ENCODE assay signal across 24 cellular contexts in the genomic region with DNA sequence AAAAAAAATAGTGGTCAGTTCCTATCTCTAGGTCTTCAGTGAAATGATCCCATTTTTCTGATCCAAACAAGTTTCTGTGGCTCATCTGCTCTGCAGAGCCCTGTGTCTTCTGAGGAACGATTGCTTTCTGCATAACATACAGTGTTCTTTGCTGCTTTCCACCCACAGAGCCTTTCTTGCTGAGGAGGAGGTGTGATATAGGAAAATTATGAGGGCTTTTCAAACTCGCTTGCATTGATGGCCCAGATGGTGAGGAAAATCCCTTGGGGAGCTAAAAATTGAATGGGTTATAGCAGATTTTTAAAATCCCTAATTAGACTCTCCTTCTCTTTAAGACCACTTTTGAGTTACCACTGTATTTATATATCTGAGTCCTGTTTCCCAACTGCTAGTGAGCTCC.
"Had no signal": no experiment of that assay in that cellular context is flagged by ENCODE, and none has a peak within 500 bp of the region (broad histone marks: within the 10 kb centered on the region; RNA-seq: fewer than 3 reads in every experiment).

No MANE protein-coding gene starts in this region.

- H3K27me3 Mint-ChIP-seq: naive B cell; progenitor cell of endocrine pancreas; stimulated activated naive CD8-positive, alpha-beta T cell treated with anti-CD3 and anti-CD28 coated beads, Interleukin-15, Interleukin-2, amounts not matched to agents 100 ng/mL and 50 ng/mL, for 24 hours had no signal

- H3K27ac Mint-ChIP-seq: mesothelial cell of epicardium; natural killer cell; nephron progenitor cell; neural progenitor cell; progenitor cell of endocrine pancreas; stimulated activated naive CD8-positive, alpha-beta T cell treated with anti-CD3 and anti-CD28 coated beads, Interleukin-15, Interleukin-2, amounts not matched to agents 100 ng/mL and 50 ng/mL, for 24 hours; type B pancreatic cell had no signal

- H3K36me3 Mint-ChIP-seq: natural killer cell had no signal

- ATAC-seq: left colon, left lung, lower lobe of right lung, natural killer cell, right cardiac atrium, sciatic nerve had no signal

- DNase-seq: kidney; left colon; left lung; lower lobe of right lung; mammary epithelial cell; mesendoderm; naive B cell; natural killer cell; nephron progenitor cell; ovary; retina; right cardiac atrium; stimulated activated CD4-positive, alpha-beta T cell treated with anti-CD3 and anti-CD28 coated beads, Interleukin-12 subunit alpha, Interleukin-12 subunit beta, amount 100 ng/mL, for 4 hours; stimulated activated CD4-positive, alpha-beta T cell treated with anti-CD3 and anti-CD28 coated beads, Interleukin-15, amount 100 ng/mL, for 24 hours; stimulated activated CD4-positive, alpha-beta T cell treated with anti-CD3 and anti-CD28 coated beads, Interleukin-2, amount 100 ng/mL, for 24 hours; stimulated activated CD4-positive, alpha-beta T cell treated with anti-CD3 and anti-CD28 coated beads, Interleukin-4, amount 100 ng/mL, for 1 hour; stimulated activated naive CD4-positive, alpha-beta T cell; uterus had no signal

- H3K4me3 Mint-ChIP-seq: mesothelial cell of epicardium; natural killer cell; nephron progenitor cell; neural progenitor cell; stimulated activated naive CD8-positive, alpha-beta T cell treated with anti-CD3 and anti-CD28 coated beads, Interleukin-15, Interleukin-2, amounts not matched to agents 100 ng/mL and 50 ng/mL, for 24 hours; type B pancreatic cell had no signal

- H3K4me1 Mint-ChIP-seq: mesothelial cell of epicardium, natural killer cell, nephron progenitor cell, neural progenitor cell had no signal
